In genomic region chr19:47470447-47471195, GRCh38 we compare ENCODE assay signal across 2 cellular contexts.
TF ChIP-seq lines count a peak whose summit lies in the region.

No MANE protein-coding gene starts in this region.

TF ChIP-seq in SK-N-SH, 30 proteins besides CTCF, POLR2A, EP300 and RAD21 (continued from another document):
- TF ChIP-seq REST (IDR thresholded peaks at IDR 0.05; ENCODE audit: low read depth, low read length) (no peak), YY1 (IDR thresholded peaks at IDR 0.05; ENCODE audit: low read depth) (no peak), EZH2phosphoT487 (IDR thresholded peaks at IDR 0.05; ENCODE audit: borderline replicate concordance, low read depth) (no peak), SMC3 (IDR thresholded peaks at IDR 0.05; ENCODE audit: low read depth, low read length) (no peak), GABPA (IDR thresholded peaks at IDR 0.05; ENCODE audit: low read depth) (no peak), RXRA (IDR thresholded peaks at IDR 0.05; ENCODE audit: borderline replicate concordance, low read depth) (no peak), FOSL2 (IDR thresholded peaks at IDR 0.05; ENCODE audit: borderline replicate concordance, low read depth) (no peak), PBX3 (IDR thresholded peaks at IDR 0.05) (no peak), RFX5 (IDR thresholded peaks at IDR 0.05; ENCODE audit: low read length) (no peak), POLR2AphosphoS5 (IDR thresholded peaks at IDR 0.05; ENCODE audit: low read depth, low read length) (no peak), IRF3 (IDR thresholded peaks at IDR 0.05; ENCODE audit: low read depth, low read length) (no peak), TAF1 (IDR thresholded peaks at IDR 0.05; ENCODE audit: borderline replicate concordance, low read depth, low read length) (no peak), FOXJ3 (CRISPR knock-in tag; IDR thresholded peaks at IDR 0.05) (no peak), CHD2 (IDR thresholded peaks at IDR 0.05; ENCODE audit: low read length, partially characterized antibody) (no peak), NFIC (IDR thresholded peaks at IDR 0.05; ENCODE audit: borderline replicate concordance) (no peak)

TF ChIP-seq in WTC11, 78 proteins besides CTCF, POLR2A, EP300 and RAD21 (continued from another document):
- no peak for TF ChIP-seq STAT6 (CRISPR knock-in tag; conservative IDR thresholded peaks at IDR 0.05; ENCODE audit: low read depth)
- TF ChIP-seq ZSCAN18 (CRISPR knock-in tag; IDR thresholded peaks at IDR 0.05), result no peak
- TF ChIP-seq HMGA2 (CRISPR knock-in tag; IDR thresholded peaks at IDR 0.05), result no peak
